In genomic region chr17:43020030-43020621, GRCh38 we compare ENCODE assay signal across 9 cellular contexts. TPM values are rescaled to one million over a fixed set of nuclear protein-coding genes. Genes with fewer than 3 reads are reported as not detected.
A peak's percentile ranks its signal among the peaks of the same experiment; 100 is the strongest.
DNase-seq lines count a peak whose midpoint lies in the region; ATAC-seq and TF ChIP-seq lines count a peak whose summit lies in the region.
"Had no signal": no experiment of that assay in that cellular context is flagged by ENCODE, and none has a peak within 500 bp of the region (broad histone marks: within the 10 kb centered on the region; RNA-seq: fewer than 3 reads in every experiment).

No MANE protein-coding gene starts in this region.

- no peak overlapping the region for H4K5ac ChIP-seq in mesendoderm (ENCODE audit: low read length)

- H3K4me1 Mint-ChIP-seq in brain = peaks cover 50% of the 10 kb centered on the region

- peak overlapping the region; percentile 74 for H2AK5ac ChIP-seq in mesendoderm (ENCODE audit: low read length)

- H3K9me3 ChIP-seq in cardiac muscle cell (ENCODE audit: low read depth) (no peaks in the 10 kb centered on the region), uterus (no peaks in the 10 kb centered on the region)

- H3K4me1 ChIP-seq in cardiac muscle cell (ENCODE audit: low read depth) = peaks cover 33% of the 10 kb centered on the region
- H3K4me1 ChIP-seq in mesendoderm (ENCODE audit: control insufficient read depth, low read depth, low read length) = peaks cover 9% of the 10 kb centered on the region
- H3K4me1 ChIP-seq in uterus = peaks cover 0 to 11% of the 10 kb centered on the region in 2 donors

- no peak for TF ChIP-seq POLR2A in uterus (IDR thresholded peaks at IDR 0.05)

- H3K23ac ChIP-seq in mesendoderm (ENCODE audit: low read length) = peak overlapping the region; percentile 89

- peaks cover 19% of the 10 kb centered on the region for H3K36me3 Mint-ChIP-seq in brain

- peak overlapping the region; percentile 85 for H3K56ac ChIP-seq in mesendoderm (ENCODE audit: low read length)

- H3K36me3 ChIP-seq in cardiac muscle cell (no peaks in the 10 kb centered on the region), mesendoderm (ENCODE audit: control insufficient read depth, insufficient read depth, low read length) (peaks cover 4% of the 10 kb centered on the region), uterus (no peaks in the 10 kb centered on the region)

- peaks cover 24% of the 10 kb centered on the region for H3K79me2 ChIP-seq in mesendoderm (ENCODE audit: control insufficient read depth, insufficient read depth, low read length)

- H2BK5ac ChIP-seq in mesendoderm (ENCODE audit: low read length) = peak overlapping the region; percentile 32

- peak overlapping the region; percentile 91 to 94 (median 92) for H3K4me3 Mint-ChIP-seq in brain

- peak overlapping the region; percentile 7 for H3K4me3 ChIP-seq in cardiac muscle cell
- H3K4me3 ChIP-seq in mesendoderm (ENCODE audit: low read length) = no peak overlapping the region
- H3K4me3 ChIP-seq in uterus = no peak overlapping the region

- peak overlapping the region; percentile 29 for H3K4me2 ChIP-seq in mesendoderm (ENCODE audit: low read length)

- no peak overlapping the region for H2BK120ac ChIP-seq in mesendoderm (ENCODE audit: low read depth, low read length)

- no peak overlapping the region for H3K18ac ChIP-seq in mesendoderm (ENCODE audit: low read length)

- H2BK15ac ChIP-seq in mesendoderm (replicated peaks; ENCODE audit: low read depth) = no peak overlapping the region

- peak overlapping the region; percentile 84 for H3K27ac ChIP-seq in cardiac muscle cell
- H3K27ac ChIP-seq in mesendoderm (ENCODE audit: low read depth, low read length) = no peak overlapping the region
- peak overlapping the region; percentile 89 to 91 for H3K27ac ChIP-seq in uterus

- H3K9me3 Mint-ChIP-seq in brain = peaks cover 0 to 6% (median 0%) of the 10 kb centered on the region in 5 experiments

- intact Hi-C loops in left cardiac atrium (cut with DNase I) (loop anchor here in 1 of 2 donors (5.0 kb wide), 1 partner anchor 152 kb away; the partner anchor contains the start of gene NBR1), uterus (cut with DNase I; ENCODE audit: low total_unique reads) (no loop called here)

- no CpG with 5 or more reads among the region's 6 CpGs for WGBS in mesendoderm (ENCODE audit: extremely low coverage, insufficient coverage, low lambda C conversion rate)

- peak overlapping the region; percentile 5 for H3K4ac ChIP-seq in mesendoderm (ENCODE audit: low read depth, low read length)

- no peak for TF ChIP-seq CTCF in cardiac muscle cell (IDR thresholded peaks at IDR 0.05; ENCODE audit: low read depth, low read length)
- no peak for TF ChIP-seq CTCF in brain (conservative IDR thresholded peaks at IDR 0.05)
- no peak for TF ChIP-seq CTCF in uterus (IDR thresholded peaks at IDR 0.05)

- peak overlapping the region; percentile 61 to 94 (median 75) for H3K27ac Mint-ChIP-seq in brain

- H3K79me1 ChIP-seq in mesendoderm (ENCODE audit: low read length) = peaks cover 15% of the 10 kb centered on the region

- H3K9ac ChIP-seq in mesendoderm (ENCODE audit: low read length) = peak overlapping the region; percentile 72

- peak in 1 of 2 donors; percentile 58 for DNase-seq in cardiac muscle cell (ENCODE audit: low read depth in 1 of 2, low spot score in 1 of 2)
- no peak for DNase-seq in left cardiac atrium
- DNase-seq in mesendoderm = peak; percentile 81
- DNase-seq in uterus = no peak
- DNase-seq in NCI-H774 (lab: John Stamatoyannopoulos, UW) = no peak
- no peak for DNase-seq in dedifferentiated amniotic fluid mesenchymal stem cell (ENCODE audit: extremely low spot score)

- peaks cover 4% of the 10 kb centered on the region for H3K27me3 Mint-ChIP-seq in brain

- ATAC-seq in left cardiac atrium (no peak), HG03342 (IDR thresholded peaks at IDR 0.05; ENCODE audit: unreplicated experiment) (no peak)

- H4K8ac ChIP-seq in mesendoderm (ENCODE audit: low read depth, low read length) = no peak overlapping the region

- H3K27me3 ChIP-seq in cardiac muscle cell = no peaks in the 10 kb centered on the region
- H3K27me3 ChIP-seq in mesendoderm (ENCODE audit: insufficient read depth, low read length, poor library complexity) = no peaks in the 10 kb centered on the region
- no peaks in the 10 kb centered on the region for H3K27me3 ChIP-seq in uterus

RNA-seq across cellular contexts. Expression of gene VAT1, which starts 2.1 kb away (rescaled TPM):
- total RNA-seq in cardiac muscle cell = 264 and 312 TPM in 2 replicates
- polyA plus RNA-seq in cardiac muscle cell = 207 and 216 TPM in 2 replicates
- 100 to 1,000 TPM; 115 to 118 TPM for total RNA-seq in left cardiac atrium
- polyA plus RNA-seq in brain (ENCODE audit: insufficient read depth, low read depth, low replicate concordance) = 594 TPM
- polyA plus RNA-seq in mesendoderm (2013, experiment 1 of 2) = 203 TPM
- 200 TPM for polyA plus RNA-seq in mesendoderm (2013, experiment 2 of 2)
- total RNA-seq in uterus = 100 to 1,000 TPM in 3 of 4 donors, 10 to 100 TPM in 1; 59.5 to 187 (median 152) TPM

RNA-seq across cellular contexts. Expression of gene RND2, which starts 4.9 kb away (rescaled TPM):
- 18.5 and 18.8 TPM in 2 replicates for total RNA-seq in cardiac muscle cell
- 19.9 and 23.1 TPM in 2 replicates for polyA plus RNA-seq in cardiac muscle cell
- 1 to 10 TPM; 1.6 to 1.8 TPM for total RNA-seq in left cardiac atrium
- 30.3 TPM for polyA plus RNA-seq in brain (ENCODE audit: insufficient read depth, low read depth, low replicate concordance)
- 16.4 TPM for polyA plus RNA-seq in mesendoderm (2013, experiment 1 of 2)
- 15.7 TPM for polyA plus RNA-seq in mesendoderm (2013, experiment 2 of 2)
- 10 to 100 TPM in 1 of 4 donors, 1 to 10 TPM in 2, under 1 TPM in 1; 0.88 to 14.0 (median 3.5) TPM for total RNA-seq in uterus
- total RNA-seq: SK-MEL-5 had no signal

RNA-seq across cellular contexts. Expression of gene IFI35, which starts 13.5 kb away (rescaled TPM):
- total RNA-seq in cardiac muscle cell (4.7 and 6.8 TPM in 2 replicates), left cardiac atrium (10 to 100 TPM; 19.4 to 23.7 TPM), uterus (10 to 100 TPM in 2 of 4 donors, 1 to 10 TPM in 2; 5.9 to 31.4 (median 10.0) TPM)
- polyA plus RNA-seq in cardiac muscle cell (8.7 and 9.4 TPM in 2 replicates), brain (ENCODE audit: insufficient read depth, low read depth, low replicate concordance) (15.5 TPM)
- 0.63 TPM for polyA plus RNA-seq in mesendoderm (2013, experiment 1 of 2)
- polyA plus RNA-seq in mesendoderm (2013, experiment 2 of 2) = 0.77 TPM

RNA-seq across cellular contexts. Expression of gene RPL27, which starts 21.9 kb away (rescaled TPM):
- 958 and 1,193 TPM in 2 replicates for total RNA-seq in cardiac muscle cell
- polyA plus RNA-seq in cardiac muscle cell = 906 and 971 TPM in 2 replicates
- total RNA-seq in left cardiac atrium = 100 to 1,000 TPM; 722 to 820 TPM
- polyA plus RNA-seq in brain (ENCODE audit: insufficient read depth, low read depth, low replicate concordance) = 3,023 TPM
- 5,596 TPM for polyA plus RNA-seq in mesendoderm (2013, experiment 1 of 2)
- polyA plus RNA-seq in mesendoderm (2013, experiment 2 of 2) = 5,579 TPM
- 1,000 to 10,000 TPM in 3 of 4 donors, 100 to 1,000 TPM in 1; 635 to 7,543 (median 1,847) TPM for total RNA-seq in uterus

RNA-seq across cellular contexts. Expression of gene RUNDC1, which starts 39.8 kb away (rescaled TPM):
- total RNA-seq in cardiac muscle cell = 20.5 and 28.8 TPM in 2 replicates
- polyA plus RNA-seq in cardiac muscle cell = 33.8 and 39.0 TPM in 2 replicates
- total RNA-seq in left cardiac atrium = 10 to 100 TPM in 1 of 2 donors, 1 to 10 TPM in 1; 9.3 to 14.5 TPM
- polyA plus RNA-seq in brain (ENCODE audit: insufficient read depth, low read depth, low replicate concordance) = 16.7 TPM
- 6.8 TPM for polyA plus RNA-seq in mesendoderm (2013, experiment 1 of 2)
- 6.6 TPM for polyA plus RNA-seq in mesendoderm (2013, experiment 2 of 2)
- 10 to 100 TPM; 10.8 to 18.3 (median 13.1) TPM for total RNA-seq in uterus
